ENCODE assay signal across 13 cellular contexts in genomic region chr14:89428163-89428523, GRCh38. TPM values are rescaled to one million over a fixed set of nuclear protein-coding genes. Genes with fewer than 3 reads are reported as not detected.
DNase-seq lines count a peak whose midpoint lies in the region; ATAC-seq and TF ChIP-seq lines count a peak whose summit lies in the region.
"Had no signal": no experiment of that assay in that cellular context is flagged by ENCODE, and none has a peak within 500 bp of the region (broad histone marks: within the 10 kb centered on the region; RNA-seq: fewer than 3 reads in every experiment).

No MANE protein-coding gene starts in this region.

- POLR2A ChIA-PET in HEK293 (lab: Yijun Ruan, JAX): no interaction called here

- intact Hi-C loops in Right ventricle myocardium superior (cut with DNase I): no loop called here
- intact Hi-C loops in gastrocnemius medialis (cut with DNase I; ENCODE audit: low total_unique reads): no loop called here
- intact Hi-C loops in mucosa of descending colon (cut with DNase I, micrococcal nuclease): no loop called here

- TF ChIP-seq CTCF in HEK293 (tag by site-specific recombination; IDR thresholded peaks at IDR 0.05): no peak
- no peak for TF ChIP-seq CTCF in WERI-Rb-1 (IDR thresholded peaks at IDR 0.05; ENCODE audit: low read depth, low read length)
- TF ChIP-seq CTCF in gastrocnemius medialis (IDR thresholded peaks at IDR 0.05 in 4 of 5, conservative IDR thresholded peaks at IDR 0.05 in 1 of 5): no peak
- TF ChIP-seq CTCF in mucosa of descending colon (IDR thresholded peaks at IDR 0.05): no peak

- H3K27me3 ChIP-seq in WERI-Rb-1 (ENCODE audit: insufficient read depth, low read depth, severe bottlenecking) (no peaks in the 10 kb centered on the region), gastrocnemius medialis (no peaks in the 10 kb centered on the region)
- H3K27me3 ChIP-seq: cardiac muscle cell had no signal

- no peak overlapping the region for H3K4me3 ChIP-seq in HEK293 (ENCODE audit: low read depth, low read length)
- no peak overlapping the region for H3K4me3 ChIP-seq in WERI-Rb-1 (ENCODE audit: low read depth, low read length)
- H3K4me3 ChIP-seq in gastrocnemius medialis: peak overlapping the region; percentile 14 to 43 (median 29)
- no peak overlapping the region for H3K4me3 ChIP-seq in mucosa of descending colon
- H3K4me3 ChIP-seq: cardiac muscle cell had no signal

- H3K9me3 ChIP-seq in HEK293 (ENCODE audit: control insufficient read depth, insufficient read depth, low read depth, low read length) (no peaks in the 10 kb centered on the region), WERI-Rb-1 (ENCODE audit: severe bottlenecking) (no peaks in the 10 kb centered on the region), gastrocnemius medialis (no peaks in the 10 kb centered on the region), mucosa of descending colon (no peaks in the 10 kb centered on the region)

- TF ChIP-seq POLR2A in gastrocnemius medialis (IDR thresholded peaks at IDR 0.05): peak; percentile 6 to 34

- peak overlapping the region; percentile 80; the same call in 1 of the 2 replicates for H3K27ac ChIP-seq in HEK293 (ENCODE audit: extremely low read depth, low read depth, low read length)
- H3K27ac ChIP-seq in WERI-Rb-1: peak overlapping the region; percentile 64
- peak overlapping the region; percentile 71 to 79 (median 74) for H3K27ac ChIP-seq in gastrocnemius medialis
- H3K27ac ChIP-seq: cardiac muscle cell had no signal

- H3K4me1 ChIP-seq in HEK293 (ENCODE audit: control insufficient read depth, insufficient read depth, low read length) (peaks cover 29% of the 10 kb centered on the region), gastrocnemius medialis (peaks cover 41 to 52% of the 10 kb centered on the region in 2 donors), mucosa of descending colon (ENCODE audit: low read depth) (peaks cover 27% of the 10 kb centered on the region)

- H3K36me3 ChIP-seq in HEK293 (ENCODE audit: control insufficient read depth in 2 of 2, insufficient read depth in 1 of 2, low read length in 2 of 2) (no peaks in the 10 kb centered on the region), WERI-Rb-1 (no peaks in the 10 kb centered on the region), gastrocnemius medialis (no peaks in the 10 kb centered on the region), mucosa of descending colon (ENCODE audit: low read depth) (no peaks in the 10 kb centered on the region)
- H3K36me3 ChIP-seq: cardiac muscle cell had no signal

- ATAC-seq in Right ventricle myocardium superior (ENCODE audit: poor library complexity) (peak; percentile 39), gastrocnemius medialis (peak; percentile 38 to 41), mucosa of descending colon (no peak)

- in situ Hi-C loops in gastrocnemius medialis (cut with MboI; ENCODE audit: low sequenced_read_pairs in 4 of 4): loop anchor here in 2 of 4 donors (10.0 to 25.0 kb wide), 3 partner anchors 253 to 484 kb away; no protein-coding TSS in a partner anchor

- CTCF ChIA-PET in HEK293 (lab: Yijun Ruan, JAX): no interaction called here

- DNase-seq in WERI-Rb-1 (no peak), Right ventricle myocardium superior (no peak), gastrocnemius medialis (no peak), GM19240 (ENCODE audit: insufficient read length, low spot score) (no peak), globus pallidus (ENCODE audit: low spot score) (no peak), mucosa of descending colon (no peak), NCI-H510A (lab: John Stamatoyannopoulos, UW) (no peak)
- DNase-seq: activated CD4-positive, alpha-beta T cell treated with anti-CD3 and anti-CD28 coated beads, Interleukin-2, amount 50 U/mL, for 4 hours; NCI-H1048; OCI-M1; stimulated activated CD4-positive, alpha-beta T cell treated with anti-CD3 and anti-CD28 coated beads, Interleukin-2, amount 100 ng/mL, for 48 hours had no signal

TF ChIP-seq in HEK293, 187 proteins besides CTCF, POLR2A, EP300 and RAD21:
- TF ChIP-seq ZNF404 (tag by site-specific recombination; IDR thresholded peaks at IDR 0.05) (no peak), ZNF785 (tag by site-specific recombination; IDR thresholded peaks at IDR 0.05) (no peak), ZNF311 (tag by site-specific recombination; IDR thresholded peaks at IDR 0.05; ENCODE audit: borderline replicate concordance) (no peak), PRDM4 (tag by site-specific recombination; IDR thresholded peaks at IDR 0.05) (no peak), ZNF664 (tag by site-specific recombination; IDR thresholded peaks at IDR 0.05) (no peak), ZFHX2 (tag by site-specific recombination; conservative IDR thresholded peaks at IDR 0.05) (no peak), ZNF677 (tag by site-specific recombination; IDR thresholded peaks at IDR 0.05) (no peak), ZNF140 (tag by site-specific recombination; IDR thresholded peaks at IDR 0.05) (no peak), GLI4 (tag by site-specific recombination; IDR thresholded peaks at IDR 0.05) (no peak), ZIC2 (tag by site-specific recombination; IDR thresholded peaks at IDR 0.05) (no peak), ZNF394 (tag by site-specific recombination; IDR thresholded peaks at IDR 0.05; ENCODE audit: borderline replicate concordance) (no peak), ZNF239 (tag by site-specific recombination; IDR thresholded peaks at IDR 0.05) (no peak), ZBTB1 (tag by site-specific recombination; IDR thresholded peaks at IDR 0.05) (no peak), HIC1 (tag by site-specific recombination; IDR thresholded peaks at IDR 0.05) (no peak), ZNF549 (tag by site-specific recombination; IDR thresholded peaks at IDR 0.05) (no peak), PRDM10 (tag by site-specific recombination; IDR thresholded peaks at IDR 0.05) (no peak)
TF ChIP-seq in HEK293: peak in this region for 0.

RNA-seq across cellular contexts. Expression of gene FOXN3, which starts 11.1 kb away (rescaled TPM):
- total RNA-seq in Right ventricle myocardium superior: 122 TPM
- total RNA-seq in gastrocnemius medialis: 100 to 1,000 TPM in 3 of 4 donors, 10 to 100 TPM in 1; 99.6 to 172 (median 103) TPM
- total RNA-seq in mucosa of descending colon: 100 to 1,000 TPM in 2 of 3 donors, 10 to 100 TPM in 1; 77.4 to 154 (median 113) TPM

Comparison
In these comparisons a context has a peak if more than half of its experiments do, and no peak if none do; other contexts are left out.
1. H3K4me3 ChIP-seq: peak in gastrocnemius medialis (4 of 4); none in HEK293 (single experiment), WERI-Rb-1 (single experiment) and mucosa of descending colon (single experiment).
2. Peak in every context shown above with its lines, with median percentiles within 50 percentile points of each other: H3K27ac ChIP-seq.